16 cellular contexts compared by ENCODE assay signal in the genomic region with DNA sequence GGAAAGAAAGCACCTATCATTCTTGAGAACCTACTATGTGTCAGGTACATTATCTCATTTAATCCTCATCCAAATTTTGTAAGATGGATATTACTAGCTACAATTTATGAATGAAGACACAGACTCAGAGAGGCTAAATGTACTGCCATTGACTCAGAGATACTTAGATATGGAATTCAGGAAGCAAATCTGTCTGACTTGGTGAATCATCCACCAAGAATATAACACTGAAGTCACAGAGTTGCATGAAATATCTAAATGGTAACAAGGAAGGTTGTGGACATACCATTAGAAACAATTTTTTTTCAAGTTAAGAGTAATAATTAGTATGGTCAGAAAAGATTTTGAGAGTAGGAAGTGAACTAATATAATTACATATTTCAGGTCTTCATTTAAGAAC. TPM values are rescaled to one million over a fixed set of nuclear protein-coding genes. Genes with fewer than 3 reads are reported as not detected.
DNase-seq lines count a peak whose midpoint lies in the region; FAIRE-seq and TF ChIP-seq lines count a peak whose summit lies in the region.
"Had no signal": no experiment of that assay in that cellular context is flagged by ENCODE, and none has a peak within 500 bp of the region (broad histone marks: within the 10 kb centered on the region; RNA-seq: fewer than 3 reads in every experiment).

No MANE protein-coding gene starts in this region.

- H3K9me1 ChIP-seq in keratinocyte (ENCODE audit: control insufficient read depth, extremely low read depth, insufficient read depth, low read length) = no peaks in the 10 kb centered on the region

- no peaks in the 10 kb centered on the region for H4K20me1 ChIP-seq in keratinocyte (ENCODE audit: control insufficient read depth, extremely low read depth, insufficient read depth, low read length)

- peak overlapping the region; percentile 32 for H3K4me2 ChIP-seq in keratinocyte (ENCODE audit: control insufficient read depth, extremely low read depth, insufficient read depth, low read depth, low read length)

- H3K4me3 Mint-ChIP-seq in progenitor cell of endocrine pancreas (ENCODE audit: low read depth) (no peak overlapping the region), CD14-positive monocyte (no peak overlapping the region)
- H3K4me3 Mint-ChIP-seq: activated naive CD4-positive, alpha-beta T cell treated with anti-CD3 and anti-CD28 coated beads for 36 hours; CD4-positive, alpha-beta T cell; T-helper 1 cell treated with Interleukin-12 subunit alpha and Interleukin-12 subunit beta and Interleukin-4 antibody, amounts not matched to agents 30 μg/mL and 1 μg/mL, for 36 hours had no signal

- H3K9me3 Mint-ChIP-seq in progenitor cell of endocrine pancreas (ENCODE audit: low read depth) (peaks cover 4% of the 10 kb centered on the region), CD14-positive monocyte (peaks cover 6 to 12% (median 8%) of the 10 kb centered on the region in 7 donors)

- H3K4me1 Mint-ChIP-seq in progenitor cell of endocrine pancreas (ENCODE audit: low read depth) = peaks cover 3% of the 10 kb centered on the region
- no peaks in the 10 kb centered on the region for H3K4me1 Mint-ChIP-seq in CD14-positive monocyte

- no peaks in the 10 kb centered on the region for H3K79me2 ChIP-seq in keratinocyte (ENCODE audit: control insufficient read depth, insufficient read depth, low read length)

- H3K4me1 ChIP-seq in keratinocyte (ENCODE audit: control insufficient read depth, extremely low read depth, insufficient read depth, low read length) = peaks cover 10% of the 10 kb centered on the region
- H3K4me1 ChIP-seq in testis = no peaks in the 10 kb centered on the region
- H3K4me1 ChIP-seq: heart right ventricle had no signal

- H3K4me3 ChIP-seq in brain microvascular endothelial cell (ENCODE audit: low read depth, low read length) (no peak overlapping the region), keratinocyte (ENCODE audit: control insufficient read depth in 2 of 3, extremely low read depth in 1 of 3, insufficient read depth in 2 of 3, low read depth in 1 of 3, low read length in 3 of 3) (no peak overlapping the region), testis (no peak overlapping the region)
- H3K4me3 ChIP-seq: heart right ventricle had no signal

- H3K27me3 Mint-ChIP-seq in progenitor cell of endocrine pancreas (no peaks in the 10 kb centered on the region), CD14-positive monocyte (ENCODE audit: low read depth in 3 of 3) (peaks cover 4 to 8% (median 4%) of the 10 kb centered on the region in 3 donors)

- no peak overlapping the region for H3K27ac Mint-ChIP-seq in progenitor cell of endocrine pancreas
- no peak overlapping the region for H3K27ac Mint-ChIP-seq in CD14-positive monocyte
- H3K27ac Mint-ChIP-seq: activated naive CD4-positive, alpha-beta T cell treated with anti-CD3 and anti-CD28 coated beads for 36 hours; CD4-positive, alpha-beta T cell; T-helper 1 cell treated with Interleukin-12 subunit alpha and Interleukin-12 subunit beta and Interleukin-4 antibody, amounts not matched to agents 30 μg/mL and 1 μg/mL, for 36 hours had no signal

- peak overlapping the region; percentile 46 for H3K27ac ChIP-seq in brain microvascular endothelial cell
- no peak overlapping the region for H3K27ac ChIP-seq in keratinocyte (ENCODE audit: control insufficient read depth, insufficient read depth, low read length)
- H3K27ac ChIP-seq in testis = no peak overlapping the region
- H3K27ac ChIP-seq: heart right ventricle had no signal

- no peaks in the 10 kb centered on the region for H3K36me3 ChIP-seq in brain microvascular endothelial cell (replicated peaks)
- H3K36me3 ChIP-seq in keratinocyte (ENCODE audit: control insufficient read depth in 2 of 2, extremely low read depth in 1 of 2, insufficient read depth in 2 of 2, low read length in 2 of 2) = no peaks in the 10 kb centered on the region
- H3K36me3 ChIP-seq in testis (ENCODE audit: low read depth, missing control alignments) = no peaks in the 10 kb centered on the region
- H3K36me3 ChIP-seq: heart right ventricle had no signal

- dilution Hi-C loops in keratinocyte (cut with MboI; ENCODE audit: extremely low pct_ligation_motif_present, low sequenced_read_pairs) = no loop called here

- TF ChIP-seq POLR2A in testis (IDR thresholded peaks at IDR 0.05) = no peak

- H3K27me3 ChIP-seq in brain microvascular endothelial cell (replicated peaks) (no peaks in the 10 kb centered on the region), keratinocyte (ENCODE audit: control insufficient read depth, extremely low read depth, insufficient read depth, low read length) (no peaks in the 10 kb centered on the region), testis (no peaks in the 10 kb centered on the region)
- H3K27me3 ChIP-seq: heart right ventricle had no signal

- in situ Hi-C loops in brain microvascular endothelial cell (cut with HindIII; ENCODE audit: low pct_ligation_motif_present, low sequenced_read_pairs) = no loop called here

- H3K9me3 ChIP-seq in keratinocyte (ENCODE audit: control insufficient read depth, low read depth, low read length) (no peaks in the 10 kb centered on the region), testis (no peaks in the 10 kb centered on the region)

- no peak overlapping the region for H2AFZ ChIP-seq in keratinocyte (ENCODE audit: control insufficient read depth, low read length)

- DNase-seq in AG08396 (ENCODE audit: low spot score) (peak; percentile 35), LHCN-M2 (ENCODE audit: low read depth) (peak; percentile 78), brain microvascular endothelial cell (peak; percentile 60), keratinocyte (ENCODE audit: low read depth, low spot score) (no peak), progenitor cell of endocrine pancreas (ENCODE audit: low spot score, unreplicated experiment) (no peak), CD14-positive monocyte (ENCODE audit: low spot score) (no peak), testis (no peak), HUDEP-2 (lab: John Stamatoyannopoulos, UW; ENCODE audit: unreplicated experiment in 76 of 76) (no peak)
- DNase-seq: activated CD4-positive, alpha-beta T cell treated with anti-CD3 and anti-CD28 coated beads, Interleukin-2, amount 50 U/mL, for 4 hours; activated naive CD4-positive, alpha-beta T cell treated with anti-CD3 and anti-CD28 coated beads for 36 hours; CD4-positive, alpha-beta T cell; heart right ventricle; NCI-H1092; NCI-H82 had no signal

- FAIRE-seq in keratinocyte (lab: Jason Lieb, UNC) = peak; percentile 34
- FAIRE-seq: colon had no signal

- TF ChIP-seq CTCF in brain microvascular endothelial cell (IDR thresholded peaks at IDR 0.05; ENCODE audit: low read depth, low read length, missing control alignments) = no peak
- no peak for TF ChIP-seq CTCF in keratinocyte (optimal IDR thresholded peaks at IDR 0.05 in 1 of 3, IDR thresholded peaks at IDR 0.05 in 1 of 3, conservative IDR thresholded peaks at IDR 0.05 in 1 of 3; ENCODE audit: extremely low read depth in 1 of 3, insufficient read depth in 2 of 3, low read length in 3 of 3)
- TF ChIP-seq CTCF in progenitor cell of endocrine pancreas (IDR thresholded peaks at IDR 0.05; ENCODE audit: unreplicated experiment) = no peak
- no peak for TF ChIP-seq CTCF in CD14-positive monocyte (IDR thresholded peaks at IDR 0.05)
- no peak for TF ChIP-seq CTCF in testis (IDR thresholded peaks at IDR 0.05)

- no peak overlapping the region for H3K9ac ChIP-seq in keratinocyte (ENCODE audit: control insufficient read depth, extremely low read depth, insufficient read depth, low read length)

- intact Hi-C loops in CD14-positive monocyte (cut with micrococcal nuclease) (no loop called here), testis (cut with DNase I; ENCODE audit: low total_unique reads) (no loop called here)

- H3K36me3 Mint-ChIP-seq in progenitor cell of endocrine pancreas (ENCODE audit: insufficient read depth) (no peaks in the 10 kb centered on the region), CD14-positive monocyte (no peaks in the 10 kb centered on the region)

RNA-seq across cellular contexts. Expression of gene C2orf66, which starts 14.6 kb away (rescaled TPM):
- total RNA-seq in LHCN-M2 (2014; rRNA removed) (0.32 TPM in 1 of 2 replicates, not detected in the other), progenitor cell of endocrine pancreas (0.38 and 0.40 TPM in 2 replicates), testis (1 to 10 TPM in 1 of 2 donors, not detected in 1; 1.2 TPM)
- polyA plus RNA-seq in LHCN-M2 (2012) = 0.04 TPM
- polyA plus RNA-seq in keratinocyte (0.32 to 2.9 TPM (median 2.2 TPM) in 3 replicates), CD14-positive monocyte (not detected), testis (ENCODE audit: insufficient read depth, low read depth, low replicate concordance) (0.87 TPM)
- polyA plus RNA-seq in keratinocyte (2011; ENCODE audit: low read depth) = not detected
- 0.05 and 0.41 TPM in 2 replicates for polyA plus RNA-seq in keratinocyte (2011; cell fraction: cytosol; rRNA removed)
- 15.1 and 16.4 TPM in 2 replicates for polyA plus RNA-seq in keratinocyte (2011; cell fraction: nucleus; rRNA removed)
- polyA plus RNA-seq in keratinocyte (2012; ENCODE audit: low replicate concordance) = 0.15 and 1.1 TPM in 2 replicates
- polyA minus RNA-seq in keratinocyte = 1.7 to 3.1 TPM in 2 of 3 replicates, not detected in the other
- polyA minus RNA-seq in keratinocyte (2011; cell fraction: cytosol; rRNA and poly(A)+ RNA removed) = not detected
- 2.6 and 10.5 TPM in 2 replicates for polyA minus RNA-seq in keratinocyte (2011; cell fraction: nucleus; rRNA and poly(A)+ RNA removed)
- total RNA-seq: activated naive CD4-positive, alpha-beta T cell treated with anti-CD3 and anti-CD28 coated beads for 36 hours; CD4-positive, alpha-beta T cell; heart right ventricle had no signal

RNA-seq across cellular contexts. Expression of gene GTF3C3, which starts 24.3 kb away (rescaled TPM):
- total RNA-seq in LHCN-M2 (2014; rRNA removed) (13.5 and 16.0 TPM in 2 replicates), progenitor cell of endocrine pancreas (55.6 and 65.1 TPM in 2 replicates), testis (10 to 100 TPM; 40.1 to 47.2 TPM)
- polyA plus RNA-seq in LHCN-M2 (2012) = 5.0 TPM
- polyA plus RNA-seq in keratinocyte (16.9 to 38.8 TPM (median 29.9 TPM) in 3 replicates), CD14-positive monocyte (10 to 100 TPM in 1 of 2 donors, 1 to 10 TPM in 1; 5.0 to 11.2 TPM), testis (ENCODE audit: insufficient read depth, low read depth, low replicate concordance) (28.1 TPM)
- polyA plus RNA-seq in keratinocyte (2011; ENCODE audit: low read depth) = 35.5 TPM
- polyA plus RNA-seq in keratinocyte (2011; cell fraction: cytosol; rRNA removed) = 11.4 and 25.6 TPM in 2 replicates
- polyA plus RNA-seq in keratinocyte (2011; cell fraction: nucleus; rRNA removed) = 37.9 and 50.2 TPM in 2 replicates
- polyA plus RNA-seq in keratinocyte (2012; ENCODE audit: low replicate concordance) = 20.6 and 22.5 TPM in 2 replicates
- polyA minus RNA-seq in keratinocyte = 7.2 to 69.6 TPM (median 32.7 TPM) in 3 replicates
- 10.6 TPM for polyA minus RNA-seq in keratinocyte (2011; cell fraction: cytosol; rRNA and poly(A)+ RNA removed)
- polyA minus RNA-seq in keratinocyte (2011; cell fraction: nucleus; rRNA and poly(A)+ RNA removed) = 34.9 and 68.3 TPM in 2 replicates

Comparison
In these comparisons a context has a peak if more than half of its experiments do, and no peak if none do; other contexts are left out.
1. DNase-seq: peak in AG08396 (single experiment), LHCN-M2 (single experiment) and brain microvascular endothelial cell (single experiment); none in keratinocyte (single experiment), progenitor cell of endocrine pancreas (single experiment), CD14-positive monocyte (single experiment), testis (single experiment) and HUDEP-2 (0 of 76).